ENCODE assay signal across 10 cellular contexts in the genomic region with DNA sequence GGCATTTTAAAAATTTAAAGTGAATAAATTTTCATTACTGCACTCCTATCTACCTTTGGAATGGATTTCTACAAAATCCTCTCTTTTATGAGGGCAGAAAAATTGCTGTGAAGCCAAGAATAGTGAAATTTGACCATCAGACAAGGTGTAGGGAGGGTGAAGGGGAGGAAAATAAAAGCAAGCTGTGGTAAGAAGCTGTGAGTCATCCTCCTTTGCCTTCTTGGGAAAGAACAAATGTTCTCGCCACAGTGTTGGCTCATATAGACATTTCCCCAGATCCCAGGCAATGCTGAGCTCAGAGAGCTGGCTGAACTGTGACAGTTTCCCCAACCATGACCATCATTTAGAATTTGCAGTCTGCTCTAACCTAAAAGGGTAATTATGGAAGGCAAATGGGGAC.
A peak's percentile ranks its signal among the peaks of the same experiment; 100 is the strongest.
DNase-seq lines count a peak whose midpoint lies in the region; ATAC-seq, FAIRE-seq and TF ChIP-seq lines count a peak whose summit lies in the region.
"Had no signal": no experiment of that assay in that cellular context is flagged by ENCODE, and none has a peak within 500 bp of the region (broad histone marks: within the 10 kb centered on the region; RNA-seq: fewer than 3 reads in every experiment).

No MANE protein-coding gene starts in this region.

- H3K36me3 ChIP-seq in endothelial cell of umbilical vein (ENCODE audit: control insufficient read depth in 2 of 2, extremely low read depth in 1 of 2, insufficient read depth in 2 of 2, low read length in 2 of 2): no peaks in the 10 kb centered on the region

- intact Hi-C loops in endothelial cell of umbilical vein (cut with micrococcal nuclease): no loop called here

- no peaks in the 10 kb centered on the region for H3K9me3 ChIP-seq in endothelial cell of umbilical vein (replicated peaks; ENCODE audit: control insufficient read depth, insufficient read depth, low read length)
- H3K9me3 ChIP-seq: Caco-2 had no signal

- H4K20me1 ChIP-seq in endothelial cell of umbilical vein (replicated peaks; ENCODE audit: control insufficient read depth, extremely low read depth, insufficient read depth, low read length): no peaks in the 10 kb centered on the region

- CTCF ChIA-PET in endothelial cell of umbilical vein (lab: Charles Lee): interaction anchor here (1.0 to 2.0 kb wide), 4 partner anchors 9 to 120 kb away, joined by 3 to 5 read pairs (median 4); no protein-coding TSS in a partner anchor
- CTCF ChIA-PET in HEK293T (lab: Yijun Ruan, JAX): no interaction called here

- H2AFZ ChIP-seq in endothelial cell of umbilical vein (ENCODE audit: low read depth, low read length): no peak overlapping the region

- TF ChIP-seq CTCF in endothelial cell of umbilical vein (IDR thresholded peaks at IDR 0.05; ENCODE audit: extremely low read depth in 1 of 2, insufficient read depth in 1 of 2, low read depth in 1 of 2, low read length in 2 of 2): no peak

- H3K4me3 ChIP-seq in endothelial cell of umbilical vein (replicated peaks in 1 of 3; ENCODE audit: insufficient read depth in 1 of 3, low read depth in 1 of 3, low read length in 3 of 3): no peak overlapping the region

- no peak overlapping the region for H3K4me2 ChIP-seq in endothelial cell of umbilical vein (ENCODE audit: insufficient read depth, low read length)

- H3K79me2 ChIP-seq in endothelial cell of umbilical vein (ENCODE audit: control insufficient read depth, insufficient read depth, low read length): no peaks in the 10 kb centered on the region

- H3K9ac ChIP-seq in endothelial cell of umbilical vein (replicated peaks; ENCODE audit: extremely low read depth, insufficient read depth, low read length): no peak overlapping the region

- FAIRE-seq in endothelial cell of umbilical vein (lab: Jason Lieb, UNC): peak; percentile 33

- ATAC-seq in HG03432 (IDR thresholded peaks at IDR 0.05; ENCODE audit: unreplicated experiment): no peak
- ATAC-seq in HG03439 (IDR thresholded peaks at IDR 0.05; ENCODE audit: unreplicated experiment): no peak

- no TSS peak for BruUV-seq in endothelial cell of umbilical vein (replicated peaks; lab: Mats Ljungman, UMichigan)

- no peaks in the 10 kb centered on the region for H3K27me3 ChIP-seq in endothelial cell of umbilical vein (ENCODE audit: control insufficient read depth in 2 of 2, insufficient read depth in 2 of 2, low read length in 2 of 2)

- DNase-seq in AG08395 (ENCODE audit: low spot score): peak; percentile 95
- peak; percentile 69 for DNase-seq in NCI-H460 (ENCODE audit: extremely low read depth, low read depth)
- peak; percentile 15 for DNase-seq in endothelial cell of umbilical vein (ENCODE audit: low read depth, low spot score)
- DNase-seq in myocyte (ENCODE audit: low read depth): peak; percentile 89
- DNase-seq in HEK293T (ENCODE audit: extremely low spot score): no peak
- no peak for DNase-seq in HK-2 (ENCODE audit: unreplicated experiment)
- DNase-seq: Caco-2, midbrain had no signal

- no peaks in the 10 kb centered on the region for H3K4me1 ChIP-seq in endothelial cell of umbilical vein (ENCODE audit: control insufficient read depth, extremely low read depth, insufficient read depth, low read length)
- H3K4me1 ChIP-seq: Caco-2 had no signal

- no peak for TF ChIP-seq POLR2A in endothelial cell of umbilical vein (IDR thresholded peaks at IDR 0.05; ENCODE audit: low read depth, low read length)

- H3K27ac ChIP-seq in endothelial cell of umbilical vein (ENCODE audit: insufficient read depth, low read depth, low read length): no peak overlapping the region

- dilution Hi-C loops in endothelial cell of umbilical vein (cut with MboI; ENCODE audit: extremely low pct_ligation_motif_present, low sequenced_read_pairs): no loop called here

- POLR2A ChIA-PET in endothelial cell of umbilical vein (lab: Charles Lee) (no interaction called here), HEK293T (lab: Yijun Ruan, JAX) (no interaction called here)

- no peaks in the 10 kb centered on the region for H3K9me1 ChIP-seq in endothelial cell of umbilical vein (replicated peaks; ENCODE audit: control insufficient read depth, extremely low read depth, insufficient read depth, low read length)

TF ChIP-seq in endothelial cell of umbilical vein, 7 proteins besides CTCF, POLR2A, EP300 and RAD21:
- TF ChIP-seq, protein P1, sequence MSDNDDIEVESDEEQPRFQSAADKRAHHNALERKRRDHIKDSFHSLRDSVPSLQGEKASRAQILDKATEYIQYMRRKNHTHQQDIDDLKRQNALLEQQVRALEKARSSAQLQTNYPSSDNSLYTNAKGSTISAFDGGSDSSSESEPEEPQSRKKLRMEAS (IDR thresholded peaks at IDR 0.05; ENCODE audit: insufficient read depth, insufficient read length): no peak
- TF ChIP-seq POLR2AphosphoS5 (IDR thresholded peaks at IDR 0.05; ENCODE audit: insufficient read depth, low read depth, low read length): no peak
- no peak for TF ChIP-seq JUN (IDR thresholded peaks at IDR 0.05; ENCODE audit: borderline replicate concordance, insufficient read depth, insufficient read length, low read depth)
TF ChIP-seq in endothelial cell of umbilical vein: peak in this region for 0.

TF ChIP-seq in HEK293T, 16 proteins besides CTCF, POLR2A, EP300 and RAD21:
- TF ChIP-seq HDGF (IDR thresholded peaks at IDR 0.05; ENCODE audit: borderline replicate concordance): no peak
- no peak for TF ChIP-seq SUZ12 (IDR thresholded peaks at IDR 0.05)
- TF ChIP-seq FOXK2 (IDR thresholded peaks at IDR 0.05): no peak
- no peak for TF ChIP-seq CTBP1 (IDR thresholded peaks at IDR 0.05; ENCODE audit: borderline replicate concordance)
- no peak for TF ChIP-seq TARDBP (IDR thresholded peaks at IDR 0.05)
- no peak for TF ChIP-seq L3MBTL2 (conservative IDR thresholded peaks at IDR 0.05)
- no peak for TF ChIP-seq ZNF384 (IDR thresholded peaks at IDR 0.05)
- no peak for TF ChIP-seq ELF4 (IDR thresholded peaks at IDR 0.05)
- no peak for TF ChIP-seq FOXM1 (IDR thresholded peaks at IDR 0.05; ENCODE audit: borderline replicate concordance)
- TF ChIP-seq SP1 (IDR thresholded peaks at IDR 0.05): no peak
- TF ChIP-seq LEF1 (IDR thresholded peaks at IDR 0.05; ENCODE audit: borderline replicate concordance): no peak
- TF ChIP-seq, protein P2, sequence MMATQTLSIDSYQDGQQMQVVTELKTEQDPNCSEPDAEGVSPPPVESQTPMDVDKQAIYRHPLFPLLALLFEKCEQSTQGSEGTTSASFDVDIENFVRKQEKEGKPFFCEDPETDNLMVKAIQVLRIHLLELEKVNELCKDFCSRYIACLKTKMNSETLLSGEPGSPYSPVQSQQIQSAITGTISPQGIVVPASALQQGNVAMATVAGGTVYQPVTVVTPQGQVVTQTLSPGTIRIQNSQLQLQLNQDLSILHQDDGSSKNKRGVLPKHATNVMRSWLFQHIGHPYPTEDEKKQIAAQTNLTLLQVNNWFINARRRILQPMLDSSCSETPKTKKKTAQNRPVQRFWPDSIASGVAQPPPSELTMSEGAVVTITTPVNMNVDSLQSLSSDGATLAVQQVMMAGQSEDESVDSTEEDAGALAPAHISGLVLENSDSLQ (IDR thresholded peaks at IDR 0.05): no peak
- no peak for TF ChIP-seq FOXA1 (IDR thresholded peaks at IDR 0.05)
- no peak for TF ChIP-seq NFRKB (IDR thresholded peaks at IDR 0.05)
- no peak for TF ChIP-seq ARNT (IDR thresholded peaks at IDR 0.05)
- no peak for TF ChIP-seq BHLHE40 (IDR thresholded peaks at IDR 0.05; ENCODE audit: borderline replicate concordance)

Comparison
In these comparisons a context has a peak if more than half of its experiments do, and no peak if none do; other contexts are left out.
1. DNase-seq: peak in AG08395 (single experiment), NCI-H460 (single experiment), endothelial cell of umbilical vein (single experiment) and myocyte (single experiment); none in HEK293T (single experiment) and HK-2 (single experiment).